ENCODE assay signal across 15 cellular contexts in genomic region chr12:64236549-64236948, GRCh38. TPM values are rescaled to one million over a fixed set of nuclear protein-coding genes. Genes with fewer than 3 reads are reported as not detected.
DNase-seq lines count a peak whose midpoint lies in the region; ATAC-seq, FAIRE-seq and TF ChIP-seq lines count a peak whose summit lies in the region.
"Had no signal": no experiment of that assay in that cellular context is flagged by ENCODE, and none has a peak within 500 bp of the region (broad histone marks: within the 10 kb centered on the region; RNA-seq: fewer than 3 reads in every experiment).

No MANE protein-coding gene starts in this region.

- H3K4me3 Mint-ChIP-seq in type B pancreatic cell: no peak overlapping the region

- H2AFZ ChIP-seq in GM12878 (ENCODE audit: control insufficient read depth, low read depth, low read length): no peak overlapping the region

- ATAC-seq in GM12878 (peak; percentile 50), GM18511 (IDR thresholded peaks at IDR 0.05; ENCODE audit: unreplicated experiment) (no peak), sciatic nerve (no peak)
- ATAC-seq: lower lobe of right lung had no signal

- H3K36me3 ChIP-seq in BJ (ENCODE audit: control insufficient read depth, insufficient read depth, low read length) (no peaks in the 10 kb centered on the region), GM12878 (ENCODE audit: control insufficient read depth in 2 of 2, insufficient read depth in 2 of 2, low read length in 1 of 2) (no peaks in the 10 kb centered on the region), kidney epithelial cell (ENCODE audit: control insufficient read depth, insufficient read depth, low read length) (no peaks in the 10 kb centered on the region)
- H3K36me3 ChIP-seq: lower lobe of right lung, ovary had no signal

- SMC1A ChIA-PET in GM12878 (lab: Charles Lee; ENCODE audit: uncharacterized antibody, unreplicated experiment): interaction anchor here (1.1 to 1.3 kb wide), 2 partner anchors 10 to 18 kb away, joined by 3 read pairs; no protein-coding TSS in a partner anchor

- RAD21 ChIA-PET in GM12878 (lab: Charles Lee; ENCODE audit: unreplicated experiment): interaction anchor here (1.4 to 2.1 kb wide), 3 partner anchors 18 to 397 kb away, joined by 4 to 8 read pairs (median 6); partner anchors contain the start of gene SRGAP1

- intact Hi-C loops in GM12878 (cut with micrococcal nuclease; ENCODE audit: unreplicated experiment) (no loop called here), sciatic nerve (cut with DNase I) (no loop called here)

- no peaks in the 10 kb centered on the region for H3K27me3 Mint-ChIP-seq in type B pancreatic cell

- no peaks in the 10 kb centered on the region for H3K36me3 Mint-ChIP-seq in type B pancreatic cell

- BruUV-seq in GM12878 (replicated peaks; lab: Mats Ljungman, UMichigan): no TSS peak

- no peak for TF ChIP-seq POLR2A in GM12878 (IDR thresholded peaks at IDR 0.05; ENCODE audit: low read depth, low read length)

- H3K4me1 ChIP-seq in GM12878 (ENCODE audit: control insufficient read depth, insufficient read depth, low read length): no peaks in the 10 kb centered on the region
- H3K4me1 ChIP-seq: lower lobe of right lung had no signal

- H4K20me1 ChIP-seq in GM12878 (ENCODE audit: control insufficient read depth, insufficient read depth): no peaks in the 10 kb centered on the region

- H3K4me2 ChIP-seq in GM12878 (ENCODE audit: control insufficient read depth, insufficient read depth): no peak overlapping the region

- H3K9ac ChIP-seq in GM12878 (ENCODE audit: control insufficient read depth, insufficient read depth, low read length): no peak overlapping the region

- peak; percentile 66 for TF ChIP-seq RAD21 in GM12878 (IDR thresholded peaks at IDR 0.05; ENCODE audit: insufficient read depth, low read depth, low read length)

- TF ChIP-seq EP300 in GM12878 (IDR thresholded peaks at IDR 0.05; ENCODE audit: borderline replicate concordance in 1 of 2, control insufficient read depth in 1 of 2, low read depth in 2 of 2, low read length in 2 of 2): no peak

- no peak overlapping the region for H3K27ac Mint-ChIP-seq in type B pancreatic cell

- H3K27me3 ChIP-seq in BJ (ENCODE audit: control insufficient read depth, insufficient read depth, low read length) (no peaks in the 10 kb centered on the region), GM12878 (replicated peaks in 1 of 2; ENCODE audit: control insufficient read depth in 2 of 2, insufficient read depth in 2 of 2, low read length in 1 of 2) (no peaks in the 10 kb centered on the region), kidney epithelial cell (ENCODE audit: control insufficient read depth, insufficient read depth, low read length) (no peaks in the 10 kb centered on the region)
- H3K27me3 ChIP-seq: ovary had no signal

- H3K27ac ChIP-seq in GM12878 (ENCODE audit: control insufficient read depth, insufficient read depth): no peak overlapping the region
- H3K27ac ChIP-seq: coronary artery, lower lobe of right lung, ovary had no signal

- CTCF ChIA-PET in BJ (lab: Yijun Ruan, JAX): interaction anchor here (0.9 to 2.6 kb wide), 8 partner anchors 14 to 411 kb away, joined by 3 to 16 read pairs (median 3); partner anchors contain the start of genes KICS2 and SRGAP1
- CTCF ChIA-PET in GM12878 (lab: Yijun Ruan, JAX): interaction anchor here (1.0 to 2.6 kb wide), 5 partner anchors 10 to 400 kb away, joined by 3 to 12 read pairs (median 6); no protein-coding TSS in a partner anchor

- POLR2A ChIA-PET in BJ (lab: Charles Lee): no interaction called here
- POLR2A ChIA-PET in GM12878 (lab: Charles Lee): no interaction called here

- H3K79me2 ChIP-seq in GM12878 (ENCODE audit: control insufficient read depth, insufficient read depth, low read length): no peaks in the 10 kb centered on the region

- TF ChIP-seq CTCF in BJ (IDR thresholded peaks at IDR 0.05; ENCODE audit: insufficient read depth, low read depth, low read length) (0 out of 2 replicates have a peak, but pooled peaks have one; percentile 5), LNCaP clone FGC (IDR thresholded peaks at IDR 0.05; ENCODE audit: control insufficient read depth, extremely low read depth, insufficient read depth) (0 out of 2 replicates have a peak, but pooled peaks have one; percentile 3), GM12878 (IDR thresholded peaks at IDR 0.05 in 2 of 3, conservative IDR thresholded peaks at IDR 0.05 in 1 of 3; ENCODE audit: control insufficient read depth in 2 of 3, extremely low read depth in 1 of 3, insufficient read depth in 1 of 3, low read depth in 3 of 3, low read length in 3 of 3) (peak in 1 of 3 experiments; percentile 33; a peak in 2 of 6 replicates), kidney epithelial cell (IDR thresholded peaks at IDR 0.05; ENCODE audit: insufficient read depth, low read length, poor library complexity, severe bottlenecking) (peak; percentile 27), type B pancreatic cell (conservative IDR thresholded peaks at IDR 0.05) (no peak)

- H3K9me3 ChIP-seq in GM12878 (replicated peaks; ENCODE audit: control insufficient read depth, insufficient read depth, low read length): no peaks in the 10 kb centered on the region
- H3K9me3 ChIP-seq: Caco-2, lower lobe of right lung, ovary had no signal

- DNase-seq in BJ (ENCODE audit: low read depth) (no peak), LNCaP clone FGC (ENCODE audit: low read depth) (no peak), GM12878 (ENCODE audit: low read depth, low spot score) (no peak), kidney epithelial cell (ENCODE audit: low read depth) (no peak), NCI-H446 treated with DMSO at 0.1 percent for 48 hours (lab: John Stamatoyannopoulos, UW) (no peak), type B pancreatic cell (ENCODE audit: extremely low spot score, unreplicated experiment) (no peak), sciatic nerve (ENCODE audit: low spot score) (no peak)
- DNase-seq: activated CD4-positive, alpha-beta T cell treated with anti-CD3 and anti-CD28 coated beads, Interleukin-2, amount 50 U/mL, for 1 hour; activated naive CD4-positive, alpha-beta T cell; lower lobe of right lung; ovary; stimulated activated CD4-positive, alpha-beta T cell treated with anti-CD3 and anti-CD28 coated beads, Interleukin-15, amount 100 ng/mL, for 24 hours had no signal

- no peak overlapping the region for H3K4me3 ChIP-seq in BJ (ENCODE audit: low read depth, low read length)
- H3K4me3 ChIP-seq in LNCaP clone FGC (ENCODE audit: low read depth, low read length): no peak overlapping the region
- no peak overlapping the region for H3K4me3 ChIP-seq in GM12878
- no peak overlapping the region for H3K4me3 ChIP-seq in kidney epithelial cell (ENCODE audit: low read depth, low read length)
- H3K4me3 ChIP-seq: coronary artery, lower lobe of right lung, ovary had no signal

- FAIRE-seq in GM12878 (lab: Jason Lieb, UNC): no peak

- H3K4me1 Mint-ChIP-seq in type B pancreatic cell (ENCODE audit: unreplicated experiment): peaks cover 5% of the 10 kb centered on the region

- no peaks in the 10 kb centered on the region for H3K9me3 Mint-ChIP-seq in type B pancreatic cell

- in situ Hi-C loops in GM12878 (cut with MboI): no loop called here

TF ChIP-seq in GM12878, 131 proteins besides CTCF, POLR2A, EP300 and RAD21:
- TF ChIP-seq SIN3A (IDR thresholded peaks at IDR 0.05; ENCODE audit: low read depth, low read length) (no peak), ZBED1 (IDR thresholded peaks at IDR 0.05; ENCODE audit: borderline replicate concordance) (no peak), TCF3 (IDR thresholded peaks at IDR 0.05; ENCODE audit: borderline replicate concordance, insufficient read depth, low read depth, low read length) (no peak), SMC3 (IDR thresholded peaks at IDR 0.05; ENCODE audit: borderline replicate concordance, low read length) (peak; percentile 25; the same call in 1 of the 2 replicates)

RNA-seq across cellular contexts. Expression of gene KICS2, which starts 14.5 kb away (rescaled TPM):
- polyA plus RNA-seq in BJ (2011; rRNA removed) (3.3 and 3.8 TPM in 2 replicates), GM12878 (2011; rRNA removed) (13.1 and 14.2 TPM in 2 replicates), GM12878 (2014; fragmentation: Illumina TruSeq; extraction: Trizol) (9.7 and 13.4 TPM in 2 replicates), GM12878 (2014; fragmentation: Nextera tagmentation; extraction: Ambion mirVana) (1 to 10 TPM; 3.9 to 4.4 TPM), GM12878 (2014; rRNA removed) (7.9 and 12.2 TPM in 2 replicates), GM12878 (2016; fragmentation: Nextera tagmentation; extraction: Ambion mirVana) (1 to 10 TPM; 9.2 TPM)
- polyA minus RNA-seq in BJ (2011; rRNA and poly(A)+ RNA removed): 5.0 and 5.6 TPM in 2 replicates
- 56.7 and 58.4 TPM in 2 replicates for total RNA-seq in GM12878 (2013; cell fraction: nucleolus; rRNA removed)
- total RNA-seq in GM12878 (2014; rRNA removed) (11.0 and 12.2 TPM in 2 replicates), GM12878 (2014; rRNA removed; fragmentation: Illumina TruSeq; extraction: Trizol) (8.4 and 8.8 TPM in 2 replicates), GM12878 (2021) (10.2 and 10.4 TPM in 2 replicates), kidney epithelial cell (5.2 and 11.4 TPM in 2 replicates), type B pancreatic cell (ENCODE audit: low replicate concordance) (6.0 and 7.1 TPM in 2 replicates), sciatic nerve (7.5 TPM)
- polyA plus RNA-seq in GM12878 (2011; ENCODE audit: low read depth): 2.5 TPM
- polyA plus RNA-seq in GM12878 (2011; cell fraction: cytosol; rRNA removed): 11.5 and 13.1 TPM in 2 replicates
- 11.8 and 11.9 TPM in 2 replicates for polyA plus RNA-seq in GM12878 (2011; cell fraction: nucleus; rRNA removed)
- polyA plus RNA-seq in GM12878 (2012): 4.5 and 6.0 TPM in 2 replicates
- 18.4 and 21.7 TPM in 2 replicates for polyA minus RNA-seq in GM12878 (2011; rRNA and poly(A)+ RNA removed)
- 6.3 and 6.5 TPM in 2 replicates for polyA minus RNA-seq in GM12878 (2011; cell fraction: cytosol; rRNA and poly(A)+ RNA removed)
- 25.4 and 44.9 TPM in 2 replicates for polyA minus RNA-seq in GM12878 (2011; cell fraction: nucleus; rRNA and poly(A)+ RNA removed)
